8 cellular contexts compared by ENCODE assay signal in the genomic region with DNA sequence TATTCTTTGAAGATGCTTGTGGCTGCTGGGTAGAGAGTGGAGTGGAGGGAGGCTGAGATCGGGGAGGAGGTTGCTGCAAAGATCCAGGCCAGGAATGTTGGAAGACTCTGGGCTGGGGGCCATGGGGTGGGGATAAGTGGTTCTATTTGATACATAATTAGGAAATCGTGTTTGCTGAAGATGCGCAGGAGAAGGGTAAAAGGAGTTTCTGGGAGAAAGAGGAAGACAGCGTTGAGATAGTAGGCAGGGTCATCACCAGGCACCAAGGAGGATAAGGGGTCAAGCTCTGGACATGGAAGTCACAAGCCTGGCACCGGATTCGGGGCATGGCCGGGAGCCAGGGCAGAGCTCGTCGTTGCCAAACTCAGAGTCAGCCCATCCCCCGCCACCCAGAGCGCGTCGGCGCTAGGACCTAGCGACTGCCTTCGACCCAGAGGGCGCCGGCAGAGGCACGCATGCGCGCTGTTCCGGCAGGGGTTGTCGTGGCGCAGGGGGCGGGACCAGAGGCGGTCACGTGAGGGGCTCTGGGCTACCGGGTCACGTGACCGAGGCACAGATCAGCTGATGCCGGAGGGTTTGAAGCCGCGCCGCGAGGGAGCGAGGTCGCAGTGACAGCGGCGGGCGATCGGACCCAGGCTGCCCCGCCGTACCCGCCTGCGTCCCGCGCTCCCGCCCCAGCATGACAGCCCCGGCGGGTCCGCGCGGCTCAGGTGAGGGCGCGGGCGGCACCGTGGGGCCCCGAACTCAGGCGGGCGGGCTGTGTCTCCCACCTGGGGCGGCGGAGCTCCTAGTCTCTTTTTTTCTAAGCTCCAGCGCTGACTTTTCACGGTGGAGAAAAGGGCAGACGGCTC. TPM values are rescaled to one million over a fixed set of nuclear protein-coding genes. Genes with fewer than 3 reads are reported as not detected.
DNase-seq lines count a peak whose midpoint lies in the region; ATAC-seq lines count a peak whose summit lies in the region.

A gene (plus strand): TSS at position 553 of the 851 bp plus-strand sequence. CDS start 127 bp downstream, at position 680.

- intact Hi-C loops in left colon (cut with DNase I, micrococcal nuclease), result no loop called here

- peak; percentile 77 for ATAC-seq in HG03442 (IDR thresholded peaks at IDR 0.05; ENCODE audit: unreplicated experiment)
- peak; percentile 90 for ATAC-seq in left colon

- peak within 1 kb of the TSS; percentile 92 for H3K27ac ChIP-seq in cingulate gyrus (ENCODE audit: low read depth, low read length)

- DNase-seq in AML-193 (lab: John Stamatoyannopoulos, UW) (peak; percentile 92 to 93), GM19238 (ENCODE audit: insufficient read length, low spot score) (peak; percentile 100), NCI-H524 (lab: John Stamatoyannopoulos, UW) (peak; percentile 95 to 97), left colon (peak; percentile 99 to 100)
- DNase-seq in activated CD4-positive, alpha-beta T cell treated with anti-CD3 and anti-CD28 coated beads for 4 hours, result peak; percentile 100
- peak; percentile 100 for DNase-seq in stimulated activated CD4-positive, alpha-beta T cell treated with anti-CD3 and anti-CD28 coated beads, Interleukin-1b, Interleukin-23, amount 100 ng/mL, for 48 hours

RNA-seq across cellular contexts. Expression of the gene that starts here (rescaled TPM):
- 10 to 100 TPM; 22.2 to 31.6 TPM for total RNA-seq in left colon

Comparison
In these comparisons a context has a peak if more than half of its experiments do, and no peak if none do; other contexts are left out.
1. Peak in every context shown above with its lines: DNase-seq, ATAC-seq and H3K27ac ChIP-seq.